Comparison of ENCODE assay signal across 9 cellular contexts in genomic region chr12:75389061-75389460, GRCh38. TPM values are rescaled to one million over a fixed set of nuclear protein-coding genes. Genes with fewer than 3 reads are reported as not detected.
DNase-seq lines count a peak whose midpoint lies in the region; ATAC-seq and TF ChIP-seq lines count a peak whose summit lies in the region.
"Had no signal": no experiment of that assay in that cellular context is flagged by ENCODE, and none has a peak within 500 bp of the region (broad histone marks: within the 10 kb centered on the region; RNA-seq: fewer than 3 reads in every experiment).

No MANE protein-coding gene starts in this region.

- H3K27ac ChIP-seq in A673 (ENCODE audit: low read depth, low read length, poor library complexity, severe bottlenecking) = no peak overlapping the region
- peak overlapping the region; percentile 95 to 97 for H3K27ac ChIP-seq in ascending aorta

- H3K9me3 ChIP-seq in A673 (ENCODE audit: low read depth, low read length, poor library complexity, severe bottlenecking) = no peaks in the 10 kb centered on the region
- H3K9me3 ChIP-seq in ascending aorta = peaks cover 0 to 5% of the 10 kb centered on the region in 2 donors

- H3K4me3 ChIP-seq in A673 (ENCODE audit: low read depth, low read length, poor library complexity, severe bottlenecking) (peak overlapping the region; percentile 56), ascending aorta (peak overlapping the region; percentile 63 to 76)

- intact Hi-C loops in A673 (cut with micrococcal nuclease; ENCODE audit: unreplicated experiment) = no loop called here
- intact Hi-C loops in ascending aorta (cut with DNase I) = loop anchor here (2.0 to 5.0 kb wide), 3 partner anchors 54 to 698 kb away; partner anchors contain the start of genes GLIPR1L1 and PHLDA1
- intact Hi-C loops in activated T-helper 2 cell treated with anti-CD3 and anti-CD28 coated beads, Interferon-gamma antibody, Interleukin-2, Interleukin-4, amounts not matched to agents 10 μg/mL and 5 μg/mL and 100 μg/mL, durations not matched to agents 14 hours and 24 hours and 36 hours (cut with micrococcal nuclease) = no loop called here

- TF ChIP-seq CTCF in A673 (conservative IDR thresholded peaks at IDR 0.05; ENCODE audit: low read depth, low read length) (no peak), ascending aorta (IDR thresholded peaks at IDR 0.05) (no peak)

- H3K36me3 Mint-ChIP-seq in activated T-helper 2 cell treated with anti-CD3 and anti-CD28 coated beads, Interferon-gamma antibody, Interleukin-2, Interleukin-4, amounts not matched to agents 10 μg/mL and 5 μg/mL and 100 μg/mL, durations not matched to agents 14 hours and 24 hours and 36 hours (ENCODE audit: low read depth) = no peaks in the 10 kb centered on the region
- H3K36me3 Mint-ChIP-seq in activated naive CD4-positive, alpha-beta T cell treated with anti-CD3 and anti-CD28 coated beads, Interleukin-2, amount 10 ng/mL, durations not matched to agents 7 days and 5 days = no peaks in the 10 kb centered on the region

- H3K36me3 ChIP-seq in A673 (ENCODE audit: insufficient read depth, low read length, poor library complexity, severe bottlenecking) (no peaks in the 10 kb centered on the region), ascending aorta (no peaks in the 10 kb centered on the region)

- CTCF ChIA-PET in A673 (lab: Charles Lee) = no interaction called here
- CTCF ChIA-PET in activated naive CD4-positive, alpha-beta T cell treated with anti-CD3 and anti-CD28 coated beads, Interleukin-2, amount 10 ng/mL, durations not matched to agents 7 days and 5 days (lab: Charles Lee) = no interaction called here

- no TSS peak for BruUV-seq in A673 (replicated peaks; lab: Mats Ljungman, UMichigan)

- no peak overlapping the region for H3K4me3 Mint-ChIP-seq in activated T-helper 2 cell treated with anti-CD3 and anti-CD28 coated beads, Interferon-gamma antibody, Interleukin-2, Interleukin-4, amounts not matched to agents 10 μg/mL and 5 μg/mL and 100 μg/mL, durations not matched to agents 14 hours and 24 hours and 36 hours (ENCODE audit: low read depth)
- H3K4me3 Mint-ChIP-seq in activated naive CD4-positive, alpha-beta T cell treated with anti-CD3 and anti-CD28 coated beads, Interleukin-2, amount 10 ng/mL, durations not matched to agents 7 days and 5 days = no peak overlapping the region

- no peaks in the 10 kb centered on the region for H3K27me3 ChIP-seq in A673 (replicated peaks; ENCODE audit: insufficient read depth, low read depth, low read length, poor library complexity)
- no peaks in the 10 kb centered on the region for H3K27me3 ChIP-seq in ascending aorta

- H3K27me3 Mint-ChIP-seq in activated T-helper 2 cell treated with anti-CD3 and anti-CD28 coated beads, Interferon-gamma antibody, Interleukin-2, Interleukin-4, amounts not matched to agents 10 μg/mL and 5 μg/mL and 100 μg/mL, durations not matched to agents 14 hours and 24 hours and 36 hours (ENCODE audit: low read depth) = no peaks in the 10 kb centered on the region
- no peaks in the 10 kb centered on the region for H3K27me3 Mint-ChIP-seq in activated naive CD4-positive, alpha-beta T cell treated with anti-CD3 and anti-CD28 coated beads, Interleukin-2, amount 10 ng/mL, durations not matched to agents 7 days and 5 days

- no peak for ATAC-seq in HG03432 (IDR thresholded peaks at IDR 0.05; ENCODE audit: unreplicated experiment)

- peaks cover 9% of the 10 kb centered on the region for H3K4me1 ChIP-seq in A673 (ENCODE audit: insufficient read depth, low read length, poor library complexity, severe bottlenecking)
- H3K4me1 ChIP-seq in ascending aorta = peaks cover 0 to 8% of the 10 kb centered on the region in 2 donors

- H3K9me3 Mint-ChIP-seq in activated T-helper 2 cell treated with anti-CD3 and anti-CD28 coated beads, Interferon-gamma antibody, Interleukin-2, Interleukin-4, amounts not matched to agents 10 μg/mL and 5 μg/mL and 100 μg/mL, durations not matched to agents 14 hours and 24 hours and 36 hours = no peaks in the 10 kb centered on the region
- no peaks in the 10 kb centered on the region for H3K9me3 Mint-ChIP-seq in activated naive CD4-positive, alpha-beta T cell treated with anti-CD3 and anti-CD28 coated beads, Interleukin-2, amount 10 ng/mL, durations not matched to agents 7 days and 5 days

- POLR2A ChIA-PET in A673 (lab: Charles Lee; ENCODE audit: low non-redundant PET) = no interaction called here

- DNase-seq in A673 (ENCODE audit: low spot score) (peak; percentile 56), HPDE6-E6E7 (ENCODE audit: extremely low spot score) (peak; percentile 7), ascending aorta (ENCODE audit: low spot score in 2 of 2) (no peak), left kidney (ENCODE audit: low read depth, low spot score) (peak; percentile 10), occipital lobe (lab: John Stamatoyannopoulos, UW) (no peak)
- no peak for DNase-seq in activated T-helper 2 cell treated with anti-CD3 and anti-CD28 coated beads, Interferon-gamma antibody, Interleukin-2, Interleukin-4, amounts not matched to agents 10 μg/mL and 5 μg/mL and 100 μg/mL, durations not matched to agents 14 hours and 24 hours and 36 hours (ENCODE audit: low spot score)
- no peak for DNase-seq in activated naive CD4-positive, alpha-beta T cell treated with anti-CD3 and anti-CD28 coated beads, Interleukin-2, amount 10 ng/mL, durations not matched to agents 7 days and 5 days
- DNase-seq: activated naive CD4-positive, alpha-beta T cell treated with Interleukin-2 at 50 U/mL for 16 hours had no signal

- H3K27ac Mint-ChIP-seq in activated T-helper 2 cell treated with anti-CD3 and anti-CD28 coated beads, Interferon-gamma antibody, Interleukin-2, Interleukin-4, amounts not matched to agents 10 μg/mL and 5 μg/mL and 100 μg/mL, durations not matched to agents 14 hours and 24 hours and 36 hours = no peak overlapping the region
- no peak overlapping the region for H3K27ac Mint-ChIP-seq in activated naive CD4-positive, alpha-beta T cell treated with anti-CD3 and anti-CD28 coated beads, Interleukin-2, amount 10 ng/mL, durations not matched to agents 7 days and 5 days

- peaks cover 24% of the 10 kb centered on the region for H3K4me1 Mint-ChIP-seq in activated T-helper 2 cell treated with anti-CD3 and anti-CD28 coated beads, Interferon-gamma antibody, Interleukin-2, Interleukin-4, amounts not matched to agents 10 μg/mL and 5 μg/mL and 100 μg/mL, durations not matched to agents 14 hours and 24 hours and 36 hours (ENCODE audit: low read depth)
- H3K4me1 Mint-ChIP-seq in activated naive CD4-positive, alpha-beta T cell treated with anti-CD3 and anti-CD28 coated beads, Interleukin-2, amount 10 ng/mL, durations not matched to agents 7 days and 5 days = peaks cover 31% of the 10 kb centered on the region

RNA-seq across cellular contexts. Expression of gene GLIPR1L2, which starts 1.8 kb away (rescaled TPM):
- total RNA-seq in A673 (2021) (0.28 TPM in 1 of 2 replicates, not detected in the other), ascending aorta (not detected), occipital lobe (2.3 TPM)
- not detected in 2 replicates for total RNA-seq in activated T-helper 2 cell treated with anti-CD3 and anti-CD28 coated beads, Interferon-gamma antibody, Interleukin-2, Interleukin-4, amounts not matched to agents 10 μg/mL and 5 μg/mL and 100 μg/mL, durations not matched to agents 14 hours and 24 hours and 36 hours

RNA-seq across cellular contexts. Expression of gene GLIPR1L1, which starts 54.6 kb away (rescaled TPM):
- total RNA-seq in A673 (2021) (not detected in 2 replicates), ascending aorta (not detected), occipital lobe (not detected)
- total RNA-seq in activated T-helper 2 cell treated with anti-CD3 and anti-CD28 coated beads, Interferon-gamma antibody, Interleukin-2, Interleukin-4, amounts not matched to agents 10 μg/mL and 5 μg/mL and 100 μg/mL, durations not matched to agents 14 hours and 24 hours and 36 hours = not detected in 2 replicates

RNA-seq across cellular contexts. Expression of gene CAPS2, which starts 58.9 kb away (rescaled TPM):
- 10.4 and 13.2 TPM in 2 replicates for total RNA-seq in A673 (2021)
- 11.0 TPM for total RNA-seq in ascending aorta
- 10.0 TPM for total RNA-seq in occipital lobe
- total RNA-seq in activated T-helper 2 cell treated with anti-CD3 and anti-CD28 coated beads, Interferon-gamma antibody, Interleukin-2, Interleukin-4, amounts not matched to agents 10 μg/mL and 5 μg/mL and 100 μg/mL, durations not matched to agents 14 hours and 24 hours and 36 hours = 1.2 and 2.2 TPM in 2 replicates

Comparison
In these comparisons a context has a peak if more than half of its experiments do, and no peak if none do; other contexts are left out.
1. DNase-seq: peak in A673 (single experiment), HPDE6-E6E7 (single experiment) and left kidney (single experiment); none in ascending aorta (0 of 2), occipital lobe (single experiment), activated T-helper 2 cell treated with anti-CD3 and anti-CD28 coated beads, Interferon-gamma antibody, Interleukin-2, Interleukin-4, amounts not matched to agents 10 μg/mL and 5 μg/mL and 100 μg/mL, durations not matched to agents 14 hours and 24 hours and 36 hours (single experiment) and activated naive CD4-positive, alpha-beta T cell treated with anti-CD3 and anti-CD28 coated beads, Interleukin-2, amount 10 ng/mL, durations not matched to agents 7 days and 5 days (single experiment).